ENCODE assay signal across 1 cellular context in genomic region chr2:118227698-118228508, GRCh38.
TF ChIP-seq lines count a peak whose summit lies in the region.

No MANE protein-coding gene starts in this region.

TF ChIP-seq in GM12878, 131 proteins besides CTCF, POLR2A, EP300 and RAD21:
- TF ChIP-seq IKZF1 (conservative IDR thresholded peaks at IDR 0.05) (peak; percentile 40; the same call in 1 of the 2 replicates), ESRRA (IDR thresholded peaks at IDR 0.05; ENCODE audit: low read length) (no peak), POU2F2 (IDR thresholded peaks at IDR 0.05; ENCODE audit: borderline replicate concordance, low read depth, low read length) (0 out of 3 replicates have a peak, but pooled peaks have one; percentile 30), TCF3 (IDR thresholded peaks at IDR 0.05; ENCODE audit: borderline replicate concordance, insufficient read depth, low read depth, low read length) (no peak), RELB (IDR thresholded peaks at IDR 0.05; ENCODE audit: low read depth) (peak; percentile 70; the same call in 1 of the 2 replicates), NBN (IDR thresholded peaks at IDR 0.05) (no peak), MLLT1 (IDR thresholded peaks at IDR 0.05) (0 out of 2 replicates have a peak, but pooled peaks have one; percentile 60), ZBTB40 (IDR thresholded peaks at IDR 0.05; ENCODE audit: borderline replicate concordance) (peak; percentile 94), SPI1 (IDR thresholded peaks at IDR 0.05; ENCODE audit: borderline replicate concordance, insufficient read depth, low read depth, low read length) (peak; percentile 3; the same call in 1 of the 2 replicates), IKZF2 (IDR thresholded peaks at IDR 0.05) (peak in 1 of 2 experiments; percentile 55; a peak in 2 of 4 replicates), REST (IDR thresholded peaks at IDR 0.05; ENCODE audit: low read depth, low read length) (no peak)
